8 cellular contexts compared by ENCODE assay signal in the genomic region with DNA sequence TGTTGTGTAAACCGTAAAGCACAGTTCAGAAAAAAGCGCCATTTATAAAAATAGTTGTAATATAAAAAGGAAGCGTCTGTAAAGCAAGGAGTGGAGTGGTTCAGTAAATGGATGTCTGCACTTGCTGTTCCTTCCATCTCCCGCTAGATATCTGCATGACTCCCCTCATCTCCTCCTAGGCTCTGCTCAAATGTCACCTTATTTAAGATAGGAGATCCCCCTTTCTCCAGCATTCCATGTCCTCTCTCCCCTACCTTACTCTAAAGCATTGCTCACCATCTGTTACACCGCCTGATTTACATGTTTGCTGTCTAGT. TPM values are rescaled to one million over a fixed set of nuclear protein-coding genes. Genes with fewer than 3 reads are reported as not detected.
A peak's percentile ranks its signal among the peaks of the same experiment; 100 is the strongest.
DNase-seq lines count a peak whose midpoint lies in the region; ATAC-seq and TF ChIP-seq lines count a peak whose summit lies in the region.

No MANE protein-coding gene starts in this region.

- DNase-seq in breast epithelium (ENCODE audit: low spot score in 2 of 2) (no peak), mucosa of descending colon (no peak), NCI-H1694 treated with DMSO at 0.1 percent for 48 hours (lab: John Stamatoyannopoulos, UW) (no peak), NCI-H774 (lab: John Stamatoyannopoulos, UW) (no peak), NCI-H510A (lab: John Stamatoyannopoulos, UW) (no peak)

- no peaks in the 10 kb centered on the region for H3K4me1 ChIP-seq in breast epithelium
- H3K4me1 ChIP-seq in mucosa of descending colon (ENCODE audit: low read depth) = peaks cover 22% of the 10 kb centered on the region

- TF ChIP-seq CTCF in breast epithelium (IDR thresholded peaks at IDR 0.05) = no peak
- TF ChIP-seq CTCF in mucosa of descending colon (IDR thresholded peaks at IDR 0.05) = no peak

- TF ChIP-seq POLR2A in breast epithelium (IDR thresholded peaks at IDR 0.05) = no peak

- intact Hi-C loops in breast epithelium (cut with DNase I; ENCODE audit: low total_unique reads) (loop anchor here (5.0 kb wide), 1 partner anchor 795 kb away; no protein-coding TSS in a partner anchor), mucosa of descending colon (cut with DNase I, micrococcal nuclease) (no loop called here)

- H3K9me3 ChIP-seq in breast epithelium (no peaks in the 10 kb centered on the region), mucosa of descending colon (no peaks in the 10 kb centered on the region)

- H3K4me3 ChIP-seq in breast epithelium (peak overlapping the region; percentile 63 to 94 (median 78)), mucosa of descending colon (peak overlapping the region; percentile 79)

- no peaks in the 10 kb centered on the region for H3K27me3 ChIP-seq in breast epithelium

- peak; percentile 22 for ATAC-seq in GM19023 (IDR thresholded peaks at IDR 0.05; ENCODE audit: unreplicated experiment)
- ATAC-seq in HG03378 (IDR thresholded peaks at IDR 0.05; ENCODE audit: unreplicated experiment) = peak; percentile 34
- peak; percentile 34 for ATAC-seq in mucosa of descending colon
- no peak for ATAC-seq in HG03045 (IDR thresholded peaks at IDR 0.05; ENCODE audit: unreplicated experiment)

- no peaks in the 10 kb centered on the region for H3K36me3 ChIP-seq in breast epithelium
- peaks cover 7% of the 10 kb centered on the region for H3K36me3 ChIP-seq in mucosa of descending colon (ENCODE audit: low read depth)

- H3K27ac ChIP-seq in breast epithelium = peak overlapping the region in 1 of 2 donors; percentile 90

RNA-seq across cellular contexts. Expression of a gene that starts 0.7 kb away (rescaled TPM):
- total RNA-seq in breast epithelium (10 to 100 TPM; 25.4 to 35.1 (median 29.6) TPM), mucosa of descending colon (10 to 100 TPM; 31.5 to 44.9 (median 44.7) TPM)

RNA-seq across cellular contexts. Expression of a gene that starts 21.2 kb away (rescaled TPM):
- total RNA-seq in breast epithelium (10 to 100 TPM in 2 of 3 donors, 1 to 10 TPM in 1; 5.6 to 26.9 (median 17.0) TPM), mucosa of descending colon (100 to 1,000 TPM; 162 to 274 (median 163) TPM)

RNA-seq across cellular contexts. Expression of a gene that starts 45.2 kb away (rescaled TPM):
- under 1 TPM; 0.16 to 0.33 (median 0.29) TPM for total RNA-seq in breast epithelium
- under 1 TPM; 0.14 to 0.92 (median 0.43) TPM for total RNA-seq in mucosa of descending colon

Comparison
In these comparisons a context has a peak if more than half of its experiments do, and no peak if none do; other contexts are left out.
1. RNA of a gene that starts 21.2 kb away (total RNA-seq): 162 to 274 TPM in mucosa of descending colon; 5.6 to 26.9 TPM in breast epithelium; every median in the first group is over 4 times any median in the second.